In genomic region chr1:14783592-14783886, GRCh38 we compare ENCODE assay signal across 1 cellular context.
TF ChIP-seq lines count a peak whose summit lies in the region.

No MANE protein-coding gene starts in this region.

TF ChIP-seq in K562, 482 proteins besides CTCF, POLR2A, EP300 and RAD21 (continued from another document):
- TF ChIP-seq AFF4 (CRISPR knock-in tag; IDR thresholded peaks at IDR 0.05), result 0 out of 2 replicates have a peak, but pooled peaks have one; percentile 41
- TF ChIP-seq, protein P1, sequence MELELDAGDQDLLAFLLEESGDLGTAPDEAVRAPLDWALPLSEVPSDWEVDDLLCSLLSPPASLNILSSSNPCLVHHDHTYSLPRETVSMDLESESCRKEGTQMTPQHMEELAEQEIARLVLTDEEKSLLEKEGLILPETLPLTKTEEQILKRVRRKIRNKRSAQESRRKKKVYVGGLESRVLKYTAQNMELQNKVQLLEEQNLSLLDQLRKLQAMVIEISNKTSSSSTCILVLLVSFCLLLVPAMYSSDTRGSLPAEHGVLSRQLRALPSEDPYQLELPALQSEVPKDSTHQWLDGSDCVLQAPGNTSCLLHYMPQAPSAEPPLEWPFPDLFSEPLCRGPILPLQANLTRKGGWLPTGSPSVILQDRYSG (tag; conservative IDR thresholded peaks at IDR 0.05; ENCODE audit: low read depth), result no peak
- no peak for TF ChIP-seq ATF6 (CRISPR knock-in tag; IDR thresholded peaks at IDR 0.05)
- TF ChIP-seq, protein P2, sequence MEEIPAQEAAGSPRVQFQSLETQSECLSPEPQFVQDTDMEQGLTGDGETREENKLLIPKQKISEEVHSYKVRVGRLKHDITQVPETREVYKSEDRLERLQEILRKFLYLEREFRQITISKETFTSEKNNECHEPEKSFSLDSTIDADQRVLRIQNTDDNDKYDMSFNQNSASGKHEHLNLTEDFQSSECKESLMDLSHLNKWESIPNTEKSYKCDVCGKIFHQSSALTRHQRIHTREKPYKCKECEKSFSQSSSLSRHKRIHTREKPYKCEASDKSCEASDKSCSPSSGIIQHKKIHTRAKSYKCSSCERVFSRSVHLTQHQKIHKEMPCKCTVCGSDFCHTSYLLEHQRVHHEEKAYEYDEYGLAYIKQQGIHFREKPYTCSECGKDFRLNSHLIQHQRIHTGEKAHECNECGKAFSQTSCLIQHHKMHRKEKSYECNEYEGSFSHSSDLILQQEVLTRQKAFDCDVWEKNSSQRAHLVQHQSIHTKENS (CRISPR knock-in tag; IDR thresholded peaks at IDR 0.05), result no peak
- 0 out of 2 replicates have a peak, but pooled peaks have one; percentile 28 for TF ChIP-seq ZNF175 (CRISPR knock-in tag; IDR thresholded peaks at IDR 0.05; ENCODE audit: low read depth)
- TF ChIP-seq GTF2F1 (IDR thresholded peaks at IDR 0.05; ENCODE audit: low read depth, low read length), result no peak
- TF ChIP-seq CBFA2T2 (conservative IDR thresholded peaks at IDR 0.05), result no peak
- TF ChIP-seq SIRT6 (IDR thresholded peaks at IDR 0.05; ENCODE audit: low read depth, low read length), result no peak
- no peak for TF ChIP-seq DPF2 (IDR thresholded peaks at IDR 0.05)
- no peak for TF ChIP-seq TAF9B (IDR thresholded peaks at IDR 0.05; ENCODE audit: partially characterized antibody)
- no peak for TF ChIP-seq JUN (IDR thresholded peaks at IDR 0.05; ENCODE audit: borderline replicate concordance, low read depth, low read length)
- TF ChIP-seq JUN (CRISPR knock-in tag; IDR thresholded peaks at IDR 0.05; ENCODE audit: borderline replicate concordance), result no peak
- TF ChIP-seq ARNT (IDR thresholded peaks at IDR 0.05), result no peak
- peak; percentile 28; the same call in 1 of the 2 replicates for TF ChIP-seq HDAC8 (tag; IDR thresholded peaks at IDR 0.05)
- TF ChIP-seq CLOCK (CRISPR knock-in tag; IDR thresholded peaks at IDR 0.05; ENCODE audit: borderline replicate concordance), result no peak
- TF ChIP-seq BACH1 (tag; IDR thresholded peaks at IDR 0.05), result no peak
- TF ChIP-seq, protein P3, sequence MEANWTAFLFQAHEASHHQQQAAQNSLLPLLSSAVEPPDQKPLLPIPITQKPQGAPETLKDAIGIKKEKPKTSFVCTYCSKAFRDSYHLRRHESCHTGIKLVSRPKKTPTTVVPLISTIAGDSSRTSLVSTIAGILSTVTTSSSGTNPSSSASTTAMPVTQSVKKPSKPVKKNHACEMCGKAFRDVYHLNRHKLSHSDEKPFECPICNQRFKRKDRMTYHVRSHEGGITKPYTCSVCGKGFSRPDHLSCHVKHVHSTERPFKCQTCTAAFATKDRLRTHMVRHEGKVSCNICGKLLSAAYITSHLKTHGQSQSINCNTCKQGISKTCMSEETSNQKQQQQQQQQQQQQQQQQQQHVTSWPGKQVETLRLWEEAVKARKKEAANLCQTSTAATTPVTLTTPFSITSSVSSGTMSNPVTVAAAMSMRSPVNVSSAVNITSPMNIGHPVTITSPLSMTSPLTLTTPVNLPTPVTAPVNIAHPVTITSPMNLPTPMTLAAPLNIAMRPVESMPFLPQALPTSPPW (CRISPR knock-in tag; IDR thresholded peaks at IDR 0.05), result peak; percentile 28; the same call in 1 of the 2 replicates
- TF ChIP-seq ZBTB26 (CRISPR knock-in tag; IDR thresholded peaks at IDR 0.05), result no peak
- TF ChIP-seq, protein P4, sequence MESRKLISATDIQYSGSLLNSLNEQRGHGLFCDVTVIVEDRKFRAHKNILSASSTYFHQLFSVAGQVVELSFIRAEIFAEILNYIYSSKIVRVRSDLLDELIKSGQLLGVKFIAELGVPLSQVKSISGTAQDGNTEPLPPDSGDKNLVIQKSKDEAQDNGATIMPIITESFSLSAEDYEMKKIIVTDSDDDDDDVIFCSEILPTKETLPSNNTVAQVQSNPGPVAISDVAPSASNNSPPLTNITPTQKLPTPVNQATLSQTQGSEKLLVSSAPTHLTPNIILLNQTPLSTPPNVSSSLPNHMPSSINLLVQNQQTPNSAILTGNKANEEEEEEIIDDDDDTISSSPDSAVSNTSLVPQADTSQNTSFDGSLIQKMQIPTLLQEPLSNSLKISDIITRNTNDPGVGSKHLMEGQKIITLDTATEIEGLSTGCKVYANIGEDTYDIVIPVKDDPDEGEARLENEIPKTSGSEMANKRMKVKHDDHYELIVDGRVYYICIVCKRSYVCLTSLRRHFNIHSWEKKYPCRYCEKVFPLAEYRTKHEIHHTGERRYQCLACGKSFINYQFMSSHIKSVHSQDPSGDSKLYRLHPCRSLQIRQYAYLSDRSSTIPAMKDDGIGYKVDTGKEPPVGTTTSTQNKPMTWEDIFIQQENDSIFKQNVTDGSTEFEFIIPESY (CRISPR knock-in tag; IDR thresholded peaks at IDR 0.05), result no peak
- TF ChIP-seq ZNF699 (CRISPR knock-in tag; IDR thresholded peaks at IDR 0.05; ENCODE audit: insufficient replicate concordance), result no peak
- no peak for TF ChIP-seq KLF16 (IDR thresholded peaks at IDR 0.05)
- no peak for TF ChIP-seq ZNF134 (CRISPR knock-in tag; conservative IDR thresholded peaks at IDR 0.05)
